ENCODE assay signal across 1 cellular context in genomic region chr17:27545562-27546229, GRCh38.
TF ChIP-seq lines count a peak whose summit lies in the region.

No MANE protein-coding gene starts in this region.

TF ChIP-seq in SK-N-SH, 30 proteins besides CTCF, POLR2A, EP300 and RAD21 (continued from another document):
- no peak for TF ChIP-seq REST (IDR thresholded peaks at IDR 0.05; ENCODE audit: low read depth, low read length)
- TF ChIP-seq SIN3A (IDR thresholded peaks at IDR 0.05; ENCODE audit: borderline replicate concordance, low read depth, low read length) = no peak
- TF ChIP-seq POLR2AphosphoS5 (IDR thresholded peaks at IDR 0.05; ENCODE audit: low read depth, low read length) = no peak
- TF ChIP-seq PBX3 (IDR thresholded peaks at IDR 0.05) = no peak
- no peak for TF ChIP-seq FOXJ3 (CRISPR knock-in tag; IDR thresholded peaks at IDR 0.05)
- no peak for TF ChIP-seq FOXM1 (IDR thresholded peaks at IDR 0.05; ENCODE audit: low read depth)
- no peak for TF ChIP-seq NRF1 (IDR thresholded peaks at IDR 0.05; ENCODE audit: low read depth, low read length)
- TF ChIP-seq TAF1 (IDR thresholded peaks at IDR 0.05; ENCODE audit: borderline replicate concordance, low read depth, low read length) = no peak
- TF ChIP-seq GATA2 (CRISPR knock-in tag; IDR thresholded peaks at IDR 0.05) = no peak
